17 cellular contexts compared by ENCODE assay signal in genomic region chr2:181313845-181314244, GRCh38.
DNase-seq lines count a peak whose midpoint lies in the region; ATAC-seq and TF ChIP-seq lines count a peak whose summit lies in the region.
"Had no signal": no experiment of that assay in that cellular context is flagged by ENCODE, and none has a peak within 500 bp of the region (broad histone marks: within the 10 kb centered on the region; RNA-seq: fewer than 3 reads in every experiment).

No MANE protein-coding gene starts in this region.

- H3K4me1 Mint-ChIP-seq in T-helper 1 cell treated with Interleukin-12 subunit alpha and Interleukin-12 subunit beta and Interleukin-4 antibody, amounts not matched to agents 30 μg/mL and 1 μg/mL, for 36 hours (ENCODE audit: low read depth), result peaks cover 40% of the 10 kb centered on the region
- peaks cover 30% of the 10 kb centered on the region for H3K4me1 Mint-ChIP-seq in memory B cell

- H3K27me3 ChIP-seq in lower lobe of right lung (ENCODE audit: low read depth), result no peaks in the 10 kb centered on the region
- H3K27me3 ChIP-seq: ovary had no signal

- peak overlapping the region; percentile 86 for H3K4me3 Mint-ChIP-seq in T-helper 1 cell treated with Interleukin-12 subunit alpha and Interleukin-12 subunit beta and Interleukin-4 antibody, amounts not matched to agents 30 μg/mL and 1 μg/mL, for 36 hours
- no peak overlapping the region for H3K4me3 Mint-ChIP-seq in memory B cell
- H3K4me3 Mint-ChIP-seq: mesothelial cell of epicardium had no signal

- peak overlapping the region; percentile 97 for H3K27ac Mint-ChIP-seq in T-helper 1 cell treated with Interleukin-12 subunit alpha and Interleukin-12 subunit beta and Interleukin-4 antibody, amounts not matched to agents 30 μg/mL and 1 μg/mL, for 36 hours
- peak overlapping the region; percentile 97 for H3K27ac Mint-ChIP-seq in memory B cell
- H3K27ac Mint-ChIP-seq: mesothelial cell of epicardium had no signal

- peak; percentile 29 for ATAC-seq in GM18868 (IDR thresholded peaks at IDR 0.05; ENCODE audit: unreplicated experiment)
- no peak for ATAC-seq in memory B cell (ENCODE audit: low read depth)
- no peak for ATAC-seq in GM19324 (IDR thresholded peaks at IDR 0.05; ENCODE audit: low FRiP score, unreplicated experiment)
- no peak for ATAC-seq in lower lobe of right lung

- TF ChIP-seq CTCF in lower lobe of right lung (IDR thresholded peaks at IDR 0.05), result no peak

- no peaks in the 10 kb centered on the region for H3K36me3 ChIP-seq in lower lobe of right lung
- H3K36me3 ChIP-seq: ovary had no signal

- no peaks in the 10 kb centered on the region for H3K9me3 Mint-ChIP-seq in T-helper 1 cell treated with Interleukin-12 subunit alpha and Interleukin-12 subunit beta and Interleukin-4 antibody, amounts not matched to agents 30 μg/mL and 1 μg/mL, for 36 hours
- peaks cover 2% of the 10 kb centered on the region for H3K9me3 Mint-ChIP-seq in memory B cell
- H3K9me3 Mint-ChIP-seq: mesothelial cell of epicardium had no signal

- H3K9me3 ChIP-seq in lower lobe of right lung, result no peaks in the 10 kb centered on the region
- H3K9me3 ChIP-seq: ovary had no signal

- DNase-seq in T-helper 1 cell (no peak), NCI-H2227 (lab: John Stamatoyannopoulos, UW; ENCODE audit: unreplicated experiment) (peak; percentile 24), memory B cell (ENCODE audit: low spot score in 2 of 2) (no peak), lower lobe of right lung (no peak)
- no peak for DNase-seq in effector CD8-positive, alpha-beta T cell (lab: John Stamatoyannopoulos, UW)
- DNase-seq: activated CD8-positive, alpha-beta memory T cell treated with anti-CD3 and anti-CD28 coated beads for 24 hours; glutamatergic neuron; H7; KBM-7; NCI-H1694 treated with DMSO at 0.1 percent for 48 hours; NCI-H524 treated with DMSO at 0.1 percent for 48 hours; ovary; T1000 had no signal

- intact Hi-C loops in lower lobe of right lung (cut with DNase I), result no loop called here

- H3K27ac ChIP-seq in lower lobe of right lung, result no peak overlapping the region
- H3K27ac ChIP-seq: ovary had no signal

- H3K27me3 Mint-ChIP-seq in T-helper 1 cell treated with Interleukin-12 subunit alpha and Interleukin-12 subunit beta and Interleukin-4 antibody, amounts not matched to agents 30 μg/mL and 1 μg/mL, for 36 hours (ENCODE audit: low read depth), result no peaks in the 10 kb centered on the region
- H3K27me3 Mint-ChIP-seq in memory B cell, result no peaks in the 10 kb centered on the region

- no peak overlapping the region for H3K4me3 ChIP-seq in lower lobe of right lung
- H3K4me3 ChIP-seq: ovary had no signal

- peaks cover 1% of the 10 kb centered on the region for H3K36me3 Mint-ChIP-seq in T-helper 1 cell treated with Interleukin-12 subunit alpha and Interleukin-12 subunit beta and Interleukin-4 antibody, amounts not matched to agents 30 μg/mL and 1 μg/mL, for 36 hours (ENCODE audit: low read depth)
- no peaks in the 10 kb centered on the region for H3K36me3 Mint-ChIP-seq in memory B cell
- H3K36me3 Mint-ChIP-seq: mesothelial cell of epicardium had no signal

- H3K4me1 ChIP-seq in lower lobe of right lung, result peaks cover 2% of the 10 kb centered on the region
